In the genomic region with DNA sequence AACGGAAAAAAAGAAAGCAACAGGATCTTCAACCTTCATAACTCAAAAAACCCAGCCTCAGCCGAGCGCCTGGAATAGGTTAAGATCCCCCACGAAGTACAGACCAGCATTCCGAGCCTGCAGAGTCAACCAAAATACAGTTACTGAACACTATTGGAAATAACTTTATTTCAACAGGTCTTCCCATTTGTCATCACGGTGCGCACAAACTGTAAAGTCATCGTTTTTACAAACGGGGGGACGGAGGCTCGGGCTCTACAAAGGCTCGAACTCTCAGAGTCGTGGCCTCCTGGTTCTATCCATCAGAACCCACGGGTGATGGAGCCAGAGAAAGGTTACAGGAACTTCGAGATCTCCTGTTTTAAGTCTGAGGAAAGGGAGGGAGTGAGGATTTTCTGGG, we compare ENCODE assay signal across 8 cellular contexts. TPM values are rescaled to one million over a fixed set of nuclear protein-coding genes. Genes with fewer than 3 reads are reported as not detected.
A peak's percentile ranks its signal among the peaks of the same experiment; 100 is the strongest.
DNase-seq lines count a peak whose midpoint lies in the region; ATAC-seq and TF ChIP-seq lines count a peak whose summit lies in the region.

No MANE protein-coding gene starts in this region.

- intact Hi-C loops in activated naive CD4-positive, alpha-beta T cell treated with anti-CD3 and anti-CD28 coated beads for 36 hours (cut with micrococcal nuclease), result loop anchor here (1.0 to 2.0 kb wide), 3 partner anchors 19 to 34 kb away; no protein-coding TSS in a partner anchor

- ATAC-seq in HG03135 (IDR thresholded peaks at IDR 0.05; ENCODE audit: unreplicated experiment), result no peak

- DNase-seq in AG20443 (ENCODE audit: low spot score) (peak; percentile 36), HK-2 (ENCODE audit: unreplicated experiment) (peak; percentile 27), hepatocyte (ENCODE audit: low spot score) (peak; percentile 48), GOT3 (lab: John Stamatoyannopoulos, UW) (no peak), GF-D8 (lab: John Stamatoyannopoulos, UW) (no peak)
- peak; percentile 38 for DNase-seq in activated naive CD4-positive, alpha-beta T cell treated with anti-CD3 and anti-CD28 coated beads for 36 hours

- H3K4me3 ChIP-seq in hepatocyte (peak overlapping the region; percentile 56), skeletal muscle tissue (ENCODE audit: low read length in 3 of 3) (peak overlapping the region; percentile 91 to 95 (median 95))

- no peaks in the 10 kb centered on the region for H3K9me2 ChIP-seq in hepatocyte (replicated peaks; ENCODE audit: insufficient read depth)

- H3K4me3 Mint-ChIP-seq in activated naive CD4-positive, alpha-beta T cell treated with anti-CD3 and anti-CD28 coated beads for 36 hours, result peak overlapping the region; percentile 99

- TF ChIP-seq CTCF in hepatocyte (IDR thresholded peaks at IDR 0.05; ENCODE audit: poor library complexity), result no peak

- H3K4me1 Mint-ChIP-seq in activated naive CD4-positive, alpha-beta T cell treated with anti-CD3 and anti-CD28 coated beads for 36 hours (ENCODE audit: low read depth), result peaks cover 39% of the 10 kb centered on the region

- no peaks in the 10 kb centered on the region for H3K27me3 Mint-ChIP-seq in activated naive CD4-positive, alpha-beta T cell treated with anti-CD3 and anti-CD28 coated beads for 36 hours (ENCODE audit: low read depth)

- H3K9me3 ChIP-seq in hepatocyte (ENCODE audit: low read depth) (no peaks in the 10 kb centered on the region), skeletal muscle tissue (ENCODE audit: control insufficient read depth in 3 of 3, low read length in 3 of 3) (no peaks in the 10 kb centered on the region)

- peak overlapping the region; percentile 86 to 96 (median 91) for H3K9ac ChIP-seq in skeletal muscle tissue (ENCODE audit: low read depth in 1 of 3, low read length in 3 of 3)

- peaks cover 65% of the 10 kb centered on the region for H3K79me2 ChIP-seq in hepatocyte

- H3K4me1 ChIP-seq in hepatocyte (ENCODE audit: insufficient read depth), result peaks cover 12% of the 10 kb centered on the region
- H3K4me1 ChIP-seq in skeletal muscle tissue (ENCODE audit: control insufficient read depth in 3 of 3, insufficient read depth in 3 of 3, low read length in 3 of 3), result peaks cover 17 to 28% (median 25%) of the 10 kb centered on the region in 3 donors

- no peaks in the 10 kb centered on the region for H3K36me3 ChIP-seq in hepatocyte (replicated peaks; ENCODE audit: insufficient read depth, low read depth)
- H3K36me3 ChIP-seq in skeletal muscle tissue (ENCODE audit: control insufficient read depth in 3 of 3, insufficient read depth in 3 of 3, low read length in 3 of 3), result no peaks in the 10 kb centered on the region

- peaks cover 45% of the 10 kb centered on the region for H3K36me3 Mint-ChIP-seq in activated naive CD4-positive, alpha-beta T cell treated with anti-CD3 and anti-CD28 coated beads for 36 hours (ENCODE audit: low read depth)

- peak overlapping the region; percentile 100 for H3K27ac Mint-ChIP-seq in activated naive CD4-positive, alpha-beta T cell treated with anti-CD3 and anti-CD28 coated beads for 36 hours

- peak overlapping the region; percentile 76 for H3K4me2 ChIP-seq in hepatocyte

- WGBS in hepatocyte (ENCODE audit: low lambda C conversion rate, missing lambda C conversion rate), result under 1% methylated on average over 15 of the region's 15 CpGs

- H3K27me3 ChIP-seq in hepatocyte, result no peaks in the 10 kb centered on the region
- H3K27me3 ChIP-seq in skeletal muscle tissue (ENCODE audit: control insufficient read depth in 3 of 3, insufficient read depth in 3 of 3, low read length in 3 of 3), result no peaks in the 10 kb centered on the region

- peaks cover 53% of the 10 kb centered on the region for H4K20me1 ChIP-seq in hepatocyte (ENCODE audit: insufficient read depth, poor library complexity, severe bottlenecking)

- H3K9me3 Mint-ChIP-seq in activated naive CD4-positive, alpha-beta T cell treated with anti-CD3 and anti-CD28 coated beads for 36 hours, result no peaks in the 10 kb centered on the region

- CTCF ChIA-PET in activated naive CD4-positive, alpha-beta T cell treated with anti-CD3 and anti-CD28 coated beads for 36 hours (lab: Charles Lee), result interaction anchor here (2.7 kb wide), 1 partner anchor 33 kb away, joined by 12 read pairs; no protein-coding TSS in a partner anchor

- no peak overlapping the region for H2AFZ ChIP-seq in hepatocyte

- H3K27ac ChIP-seq in hepatocyte (peak overlapping the region; percentile 95), skeletal muscle tissue (ENCODE audit: low read depth, low read length) (peak overlapping the region; percentile 96)

RNA-seq across cellular contexts. Expression of gene YWHAE, which starts 1.1 kb away (rescaled TPM):
- total RNA-seq in activated naive CD4-positive, alpha-beta T cell treated with anti-CD3 and anti-CD28 coated beads for 36 hours, result 100 to 1,000 TPM; 528 to 576 TPM
- total RNA-seq in hepatocyte, result 566 and 611 TPM in 2 replicates
- polyA plus RNA-seq in hepatocyte, result 339 and 374 TPM in 2 replicates
- 280 TPM for total RNA-seq in skeletal muscle tissue

RNA-seq across cellular contexts. Expression of gene CRK, which starts 57.1 kb away (rescaled TPM):
- 10 to 100 TPM; 10.6 to 14.1 TPM for total RNA-seq in activated naive CD4-positive, alpha-beta T cell treated with anti-CD3 and anti-CD28 coated beads for 36 hours
- total RNA-seq in hepatocyte, result 66.7 and 72.1 TPM in 2 replicates
- 66.5 and 69.2 TPM in 2 replicates for polyA plus RNA-seq in hepatocyte
- 42.8 TPM for total RNA-seq in skeletal muscle tissue

Comparison
In these comparisons a context has a peak if more than half of its experiments do, and no peak if none do; other contexts are left out.
1. DNase-seq: peak in AG20443 (single experiment), HK-2 (single experiment), activated naive CD4-positive, alpha-beta T cell treated with anti-CD3 and anti-CD28 coated beads for 36 hours (single experiment) and hepatocyte (single experiment); none in GOT3 (single experiment) and GF-D8 (single experiment).